ENCODE assay signal across 8 cellular contexts in genomic region chr7:104983620-104984539, GRCh38. TPM values are rescaled to one million over a fixed set of nuclear protein-coding genes. Genes with fewer than 3 reads are reported as not detected.
DNase-seq lines count a peak whose midpoint lies in the region; ATAC-seq and TF ChIP-seq lines count a peak whose summit lies in the region.

No MANE protein-coding gene starts in this region.

- H3K36me3 Mint-ChIP-seq in Caco-2 (ENCODE audit: insufficient read depth, unreplicated experiment): peaks cover 75% of the 10 kb centered on the region

- CTCF ChIA-PET in Caco-2 (lab: Charles Lee): interaction anchor here (0.8 to 2.1 kb wide), 4 partner anchors 18 to 30 kb away, joined by 3 to 10 read pairs (median 4); partner anchors contain the start of gene KMT2E

- TF ChIP-seq CTCF in Caco-2 (IDR thresholded peaks at IDR 0.05; ENCODE audit: insufficient read depth in 1 of 2, low read depth in 1 of 2, low read length in 1 of 2, severe bottlenecking in 1 of 2, unreplicated experiment in 1 of 2) (peak in 1 of 2 experiments; percentile 72), HL-60 (IDR thresholded peaks at IDR 0.05; ENCODE audit: insufficient read depth, low read length) (peak; percentile 22), mucosa of descending colon (IDR thresholded peaks at IDR 0.05) (no peak)

- H3K27me3 ChIP-seq in Caco-2 (replicated peaks; ENCODE audit: control insufficient read depth, insufficient read depth, low read length) (no peaks in the 10 kb centered on the region), HL-60 (ENCODE audit: insufficient read depth, poor library complexity, severe bottlenecking) (no peaks in the 10 kb centered on the region), NT2/D1 (ENCODE audit: insufficient read depth, insufficient read length) (no peaks in the 10 kb centered on the region)

- intact Hi-C loops in Caco-2 (cut with micrococcal nuclease; ENCODE audit: unreplicated experiment) (loop anchor here (1.0 kb wide), 2 partner anchors 22 to 29 kb away; no protein-coding TSS in a partner anchor), mucosa of descending colon (cut with DNase I, micrococcal nuclease) (loop anchor here in 1 of 2 donors (5.0 kb wide), 1 partner anchor 33 kb away; no protein-coding TSS in a partner anchor)

- peak overlapping the region; percentile 97 for H3K27ac ChIP-seq in HL-60 (replicated peaks)

- H3K4me1 ChIP-seq in Caco-2 (peaks cover 55% of the 10 kb centered on the region), NT2/D1 (ENCODE audit: insufficient read depth, insufficient read length) (no peaks in the 10 kb centered on the region), mucosa of descending colon (ENCODE audit: low read depth) (peaks cover 61% of the 10 kb centered on the region)

- no peaks in the 10 kb centered on the region for H3K9me3 Mint-ChIP-seq in Caco-2 (ENCODE audit: unreplicated experiment)

- H3K4me3 Mint-ChIP-seq in Caco-2 (ENCODE audit: unreplicated experiment): peak overlapping the region; percentile 88

- POLR2A ChIA-PET in Caco-2 (lab: Charles Lee): interaction anchor here (0.6 to 2.3 kb wide), 6 partner anchors 22 to 58 kb away, joined by 3 to 20 read pairs (median 10); partner anchors contain the start of gene KMT2E

- peak overlapping the region; percentile 80 for H3K9ac ChIP-seq in NT2/D1 (ENCODE audit: insufficient read length, low read depth)

- TSS peak; percentile 93 for BruUV-seq in Caco-2 (replicated peaks; lab: Mats Ljungman, UMichigan)

- H3K36me3 ChIP-seq in Caco-2 (ENCODE audit: control insufficient read depth, insufficient read depth, low read length): no peaks in the 10 kb centered on the region; the same call in 1 of the 2 replicates
- H3K36me3 ChIP-seq in NT2/D1 (ENCODE audit: insufficient read depth, insufficient read length, low read length): peaks cover 11% of the 10 kb centered on the region
- H3K36me3 ChIP-seq in mucosa of descending colon (ENCODE audit: low read depth): no peaks in the 10 kb centered on the region

- H3K4me3 ChIP-seq in Caco-2 (ENCODE audit: low read depth, low read length) (peak overlapping the region; percentile 41), HL-60 (replicated peaks; ENCODE audit: insufficient read depth, low read length) (peak overlapping the region; percentile 61), NT2/D1 (ENCODE audit: insufficient read length, low read depth) (peak overlapping the region; percentile 42), mucosa of descending colon (peak overlapping the region; percentile 33)

- H3K27me3 Mint-ChIP-seq in Caco-2 (ENCODE audit: insufficient read depth, unreplicated experiment): no peaks in the 10 kb centered on the region

- DNase-seq in Caco-2: peak; percentile 88 to 90
- DNase-seq in HL-60 (ENCODE audit: low read depth in 1 of 2, low spot score in 1 of 2): peak; percentile 69 to 88
- DNase-seq in NT2/D1 (ENCODE audit: low read depth, low spot score): peak; percentile 72
- DNase-seq in activated CD8-positive, alpha-beta memory T cell treated with anti-CD3 and anti-CD28 coated beads, Interleukin-2, amount 50 U/mL, for 4 hours: peak; percentile 78
- DNase-seq in epidermal melanocyte (ENCODE audit: insufficient read length, low spot score): peak; percentile 66
- peak; percentile 91 to 94 (median 91) for DNase-seq in mucosa of descending colon
- peak; percentile 76 for DNase-seq in stimulated activated CD8-positive, alpha-beta memory T cell treated with anti-CD3 and anti-CD28 coated beads, Interleukin-4, amount 100 ng/mL, for 24 hours (ENCODE audit: low read depth)

- peak overlapping the region; percentile 99 for H3K27ac Mint-ChIP-seq in Caco-2 (ENCODE audit: unreplicated experiment)

- H3K9me3 ChIP-seq in Caco-2 (no peaks in the 10 kb centered on the region), NT2/D1 (ENCODE audit: insufficient read depth, low read length) (no peaks in the 10 kb centered on the region), mucosa of descending colon (no peaks in the 10 kb centered on the region)

- ATAC-seq in GM19463 (IDR thresholded peaks at IDR 0.05; ENCODE audit: unreplicated experiment) (peak; percentile 94), mucosa of descending colon (peak; percentile 91)

- peaks cover 25% of the 10 kb centered on the region for H3K4me1 Mint-ChIP-seq in Caco-2 (ENCODE audit: low read depth, unreplicated experiment)

RNA-seq across cellular contexts. Expression of gene KMT2E, which starts 30.1 kb away (rescaled TPM):
- total RNA-seq in Caco-2 (2022): 61.4 and 63.1 TPM in 2 replicates
- total RNA-seq in mucosa of descending colon: 100 to 1,000 TPM; 115 to 135 (median 132) TPM

Comparison
In these comparisons a context has a peak if more than half of its experiments do, and no peak if none do; other contexts are left out.
1. Peak in every context shown above with its lines: DNase-seq, ATAC-seq, H3K4me3 ChIP-seq and H3K27ac ChIP-seq.